In the genomic region with DNA sequence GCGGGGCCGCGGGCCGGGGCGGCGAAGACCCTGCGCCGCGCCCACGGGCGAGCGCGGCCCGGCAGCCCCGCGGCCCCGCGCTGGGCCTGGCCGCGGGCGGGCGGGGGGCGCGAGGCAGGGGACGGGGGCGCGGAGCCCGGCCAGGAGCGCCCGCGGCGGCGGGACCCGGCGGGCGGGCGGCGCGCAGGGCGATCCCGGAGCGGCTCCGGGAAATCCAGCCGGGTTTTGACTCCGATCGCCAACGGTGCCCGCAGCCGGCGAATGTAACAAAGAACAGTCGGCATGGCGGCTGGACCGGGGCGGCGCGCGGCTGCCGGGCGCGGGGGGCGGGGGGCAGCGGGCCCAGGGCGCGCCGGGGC, we compare ENCODE assay signal across 8 cellular contexts. TPM values are rescaled to one million over a fixed set of nuclear protein-coding genes. Genes with fewer than 3 reads are reported as not detected.
DNase-seq lines count a peak whose midpoint lies in the region; ATAC-seq and TF ChIP-seq lines count a peak whose summit lies in the region.

No MANE protein-coding gene starts in this region.

- H3K4me3 ChIP-seq in gastroesophageal sphincter (peak overlapping the region; percentile 84 to 93), testis (peak overlapping the region; percentile 72 to 79)

- no CpG with 5 or more reads among the region's 65 CpGs for WGBS in gastroesophageal sphincter (ENCODE audit: low coverage in 1 of 2), 2 donors
- WGBS in testis, 2 donors, result 3% methylated on average over 5 of the region's 65 CpGs; no CpG with 5 or more reads in 1 of the 2 donors

- H3K36me3 ChIP-seq in gastroesophageal sphincter (no peaks in the 10 kb centered on the region), testis (ENCODE audit: low read depth, missing control alignments) (no peaks in the 10 kb centered on the region)

- no peaks in the 10 kb centered on the region for H3K27me3 ChIP-seq in gastroesophageal sphincter
- no peaks in the 10 kb centered on the region for H3K27me3 ChIP-seq in testis

- DNase-seq in DMS114 treated with DMSO at 0.1 percent for 48 hours (lab: John Stamatoyannopoulos, UW; ENCODE audit: unreplicated experiment) (peak; percentile 8), HuH-7.5 (ENCODE audit: low spot score) (peak; percentile 94), RPMI8226 (peak; percentile 91), activated gamma-delta T cell treated with Interleukin-2 at 50 U/mL for 16 hours (peak; percentile 77), omental fat pad (ENCODE audit: low spot score) (no peak), testis (peak; percentile 77)

- no peak for TF ChIP-seq EP300 in gastroesophageal sphincter (IDR thresholded peaks at IDR 0.05)

- ATAC-seq in GM21423 (IDR thresholded peaks at IDR 0.05; ENCODE audit: unreplicated experiment) (peak; percentile 58), gastroesophageal sphincter (peak; percentile 82), omental fat pad (ENCODE audit: low FRiP score) (peak; percentile 69)

- TF ChIP-seq POLR2A in gastroesophageal sphincter (IDR thresholded peaks at IDR 0.05) (no peak), testis (IDR thresholded peaks at IDR 0.05) (no peak)

- intact Hi-C loops in testis (cut with DNase I; ENCODE audit: low total_unique reads), result no loop called here

- TF ChIP-seq CTCF in gastroesophageal sphincter (IDR thresholded peaks at IDR 0.05), result no peak
- no peak for TF ChIP-seq CTCF in omental fat pad (IDR thresholded peaks at IDR 0.05)
- TF ChIP-seq CTCF in testis (IDR thresholded peaks at IDR 0.05), result no peak

- H3K27ac ChIP-seq in gastroesophageal sphincter (peak overlapping the region in 3 of 4 donors; percentile 87 to 94 (median 87)), testis (no peak overlapping the region)

- peaks cover 0 to 36% (median 6%) of the 10 kb centered on the region in 3 donors for H3K4me1 ChIP-seq in gastroesophageal sphincter
- peaks cover 10% of the 10 kb centered on the region for H3K4me1 ChIP-seq in testis

- H3K9me3 ChIP-seq in gastroesophageal sphincter (no peaks in the 10 kb centered on the region), testis (no peaks in the 10 kb centered on the region)

RNA-seq across cellular contexts. Expression of gene PRDM15, which starts 0.3 kb away (rescaled TPM):
- total RNA-seq in gastroesophageal sphincter (1 to 10 TPM; 2.9 to 8.2 (median 7.2) TPM), omental fat pad (10 to 100 TPM in 2 of 4 donors, 1 to 10 TPM in 2; 5.3 to 20.8 (median 13.6) TPM), testis (10 to 100 TPM; 18.8 to 21.4 TPM)
- 8.2 TPM for polyA plus RNA-seq in testis (ENCODE audit: insufficient read depth, low read depth, low replicate concordance)

Comparison
In these comparisons a context has a peak if more than half of its experiments do, and no peak if none do; other contexts are left out.
1. H3K27ac ChIP-seq: peak in gastroesophageal sphincter (3 of 4); none in testis (0 of 2).
2. Peak in every context shown above with its lines, with median percentiles within 50 percentile points of each other: ATAC-seq.